Comparison of ENCODE assay signal across 1 cellular context in the genomic region with DNA sequence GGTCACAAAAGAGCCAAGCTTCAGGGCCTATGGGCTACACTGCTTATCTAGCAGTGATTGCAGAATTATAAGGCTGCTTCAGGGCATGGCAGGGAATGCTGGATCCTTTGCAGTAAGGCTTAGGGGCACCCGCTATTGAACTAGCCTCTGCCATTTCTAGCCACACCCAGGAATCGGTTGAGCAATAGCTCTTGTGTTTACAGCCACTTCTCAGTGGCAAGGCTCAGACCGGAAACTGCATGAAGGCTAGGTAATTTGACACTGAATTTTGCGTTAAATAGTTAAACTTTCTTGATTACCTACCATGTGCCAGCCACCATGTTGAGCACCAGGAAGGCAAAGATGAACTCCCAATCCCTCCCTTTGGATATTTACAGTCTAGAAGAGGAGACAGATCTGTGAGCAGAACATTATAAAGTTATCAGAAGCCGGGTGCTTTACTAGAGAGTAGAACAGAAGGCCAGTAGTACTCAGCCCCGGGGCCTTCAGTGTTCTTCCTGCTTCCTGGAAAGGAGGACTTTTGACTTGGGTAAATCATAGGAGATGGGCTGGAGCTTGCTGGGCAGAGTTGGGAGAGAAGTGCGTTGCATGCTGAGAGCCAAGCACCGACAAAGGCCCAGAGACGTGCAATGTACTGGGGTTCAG.
TF ChIP-seq lines count a peak whose summit lies in the region.

No MANE protein-coding gene starts in this region.

TF ChIP-seq in HepG2, 621 proteins besides CTCF, POLR2A, EP300 and RAD21 (continued from another document and continues in another):
- TF ChIP-seq, protein P1, sequence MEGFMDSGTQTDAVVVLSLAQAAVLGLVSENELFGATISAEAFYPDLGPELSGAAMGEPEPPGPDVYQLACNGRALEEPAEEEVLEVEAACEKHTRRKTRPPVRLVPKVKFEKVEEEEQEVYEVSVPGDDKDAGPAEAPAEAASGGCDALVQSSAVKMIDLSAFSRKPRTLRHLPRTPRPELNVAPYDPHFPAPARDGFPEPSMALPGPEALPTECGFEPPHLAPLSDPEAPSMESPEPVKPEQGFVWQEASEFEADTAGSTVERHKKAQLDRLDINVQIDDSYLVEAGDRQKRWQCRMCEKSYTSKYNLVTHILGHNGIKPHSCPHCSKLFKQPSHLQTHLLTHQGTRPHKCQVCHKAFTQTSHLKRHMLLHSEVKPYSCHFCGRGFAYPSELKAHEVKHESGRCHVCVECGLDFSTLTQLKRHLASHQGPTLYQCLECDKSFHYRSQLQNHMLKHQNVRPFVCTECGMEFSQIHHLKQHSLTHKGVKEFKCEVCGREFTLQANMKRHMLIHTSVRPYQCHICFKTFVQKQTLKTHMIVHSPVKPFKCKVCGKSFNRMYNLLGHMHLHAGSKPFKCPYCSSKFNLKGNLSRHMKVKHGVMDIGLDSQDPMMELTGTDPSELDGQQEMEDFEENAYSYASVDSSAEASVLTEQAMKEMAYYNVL (CRISPR knock-in tag; IDR thresholded peaks at IDR 0.05; ENCODE audit: borderline replicate concordance), result no peak; the same call in 1 of the 2 replicates
- TF ChIP-seq MAFF (IDR thresholded peaks at IDR 0.05; ENCODE audit: low read depth, low read length) (no peak), ZNF776 (CRISPR knock-in tag; IDR thresholded peaks at IDR 0.05) (no peak), ZSCAN25 (CRISPR knock-in tag; IDR thresholded peaks at IDR 0.05) (no peak), ZNF12 (CRISPR knock-in tag; IDR thresholded peaks at IDR 0.05) (peak; percentile 51; the same call in 1 of the 2 replicates), HHEX (CRISPR knock-in tag; IDR thresholded peaks at IDR 0.05) (no peak), SRSF1 (optimal IDR thresholded peaks at IDR 0.05; ENCODE audit: low read depth, low read length) (no peak), NFKBIZ (CRISPR knock-in tag; IDR thresholded peaks at IDR 0.05) (no peak), ZNF563 (CRISPR knock-in tag; IDR thresholded peaks at IDR 0.05) (no peak), ZNF841 (CRISPR knock-in tag; IDR thresholded peaks at IDR 0.05; ENCODE audit: borderline replicate concordance) (no peak), SRSF9 (IDR thresholded peaks at IDR 0.05; ENCODE audit: borderline replicate concordance, insufficient read depth, low read depth, low read length, poor library complexity, severe bottlenecking) (no peak), ZBTB7A (CRISPR knock-in tag; IDR thresholded peaks at IDR 0.05) (no peak), TFAP4 (IDR thresholded peaks at IDR 0.05; ENCODE audit: borderline replicate concordance, low read depth) (no peak), HNRNPUL1 (IDR thresholded peaks at IDR 0.05; ENCODE audit: low read depth, low read length) (no peak), KMT2A (CRISPR knock-in tag; IDR thresholded peaks at IDR 0.05) (no peak), ZNF124 (CRISPR knock-in tag; IDR thresholded peaks at IDR 0.05) (peak; percentile 76; the same call in 1 of the 2 replicates), NFE2L2 (IDR thresholded peaks at IDR 0.05; ENCODE audit: low read length) (no peak), ZNF496 (CRISPR knock-in tag; IDR thresholded peaks at IDR 0.05; ENCODE audit: insufficient replicate concordance) (no peak), ZNF569 (CRISPR knock-in tag; IDR thresholded peaks at IDR 0.05; ENCODE audit: borderline replicate concordance) (no peak), NCOA2 (CRISPR knock-in tag; IDR thresholded peaks at IDR 0.05) (peak; percentile 67), ZNF3 (CRISPR knock-in tag; IDR thresholded peaks at IDR 0.05) (no peak), RFXANK (CRISPR knock-in tag; IDR thresholded peaks at IDR 0.05) (no peak), ZNF331 (CRISPR knock-in tag; IDR thresholded peaks at IDR 0.05) (0 out of 2 replicates have a peak, but pooled peaks have one; percentile 25), IKZF4 (CRISPR knock-in tag; IDR thresholded peaks at IDR 0.05; ENCODE audit: borderline replicate concordance, low read depth, not compliant biosample characterization) (no peak), ZBTB1 (CRISPR knock-in tag; IDR thresholded peaks at IDR 0.05; ENCODE audit: borderline replicate concordance) (no peak), ZSCAN12 (CRISPR knock-in tag; IDR thresholded peaks at IDR 0.05) (no peak), ZNF282 (IDR thresholded peaks at IDR 0.05; ENCODE audit: partially characterized antibody) (no peak), REPIN1 (CRISPR knock-in tag; IDR thresholded peaks at IDR 0.05; ENCODE audit: borderline replicate concordance, low read depth) (0 out of 2 replicates have a peak, but pooled peaks have one; percentile 33), MXD4 (CRISPR knock-in tag; IDR thresholded peaks at IDR 0.05) (no peak), SRF (IDR thresholded peaks at IDR 0.05; ENCODE audit: low read depth, low read length) (no peak), ZMYM4 (CRISPR knock-in tag; IDR thresholded peaks at IDR 0.05) (peak; percentile 91), ZNF317 (CRISPR knock-in tag; IDR thresholded peaks at IDR 0.05) (no peak), ZSCAN5A (CRISPR knock-in tag; IDR thresholded peaks at IDR 0.05; ENCODE audit: borderline replicate concordance) (no peak), ZNF619 (CRISPR knock-in tag; IDR thresholded peaks at IDR 0.05) (no peak), RORA (CRISPR knock-in tag; IDR thresholded peaks at IDR 0.05) (peak; percentile 63; the same call in 1 of the 2 replicates), ZNF629 (CRISPR knock-in tag; conservative IDR thresholded peaks at IDR 0.05) (no peak), ATF1 (CRISPR knock-in tag; IDR thresholded peaks at IDR 0.05) (no peak), TOPORS (CRISPR knock-in tag; IDR thresholded peaks at IDR 0.05) (no peak), ZNF75D (CRISPR knock-in tag; IDR thresholded peaks at IDR 0.05; ENCODE audit: borderline replicate concordance) (no peak), ZNF720 (CRISPR knock-in tag; IDR thresholded peaks at IDR 0.05) (no peak)
- TF ChIP-seq, protein P2, sequence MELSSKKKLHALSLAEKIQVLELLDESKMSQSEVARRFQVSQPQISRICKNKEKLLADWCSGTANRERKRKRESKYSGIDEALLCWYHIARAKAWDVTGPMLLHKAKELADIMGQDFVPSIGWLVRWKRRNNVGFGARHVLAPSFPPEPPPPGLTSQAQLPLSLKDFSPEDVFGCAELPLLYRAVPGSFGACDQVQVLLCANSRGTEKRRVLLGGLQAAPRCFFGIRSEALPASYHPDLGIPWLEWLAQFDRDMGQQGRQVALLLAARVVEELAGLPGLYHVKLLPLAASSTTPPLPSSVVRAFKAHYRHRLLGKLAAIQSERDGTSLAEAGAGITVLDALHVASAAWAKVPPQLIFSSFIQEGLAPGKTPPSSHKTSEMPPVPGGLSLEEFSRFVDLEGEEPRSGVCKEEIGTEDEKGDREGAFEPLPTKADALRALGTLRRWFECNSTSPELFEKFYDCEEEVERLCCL (CRISPR knock-in tag; IDR thresholded peaks at IDR 0.05; ENCODE audit: borderline replicate concordance), result no peak
- TF ChIP-seq, protein P3, sequence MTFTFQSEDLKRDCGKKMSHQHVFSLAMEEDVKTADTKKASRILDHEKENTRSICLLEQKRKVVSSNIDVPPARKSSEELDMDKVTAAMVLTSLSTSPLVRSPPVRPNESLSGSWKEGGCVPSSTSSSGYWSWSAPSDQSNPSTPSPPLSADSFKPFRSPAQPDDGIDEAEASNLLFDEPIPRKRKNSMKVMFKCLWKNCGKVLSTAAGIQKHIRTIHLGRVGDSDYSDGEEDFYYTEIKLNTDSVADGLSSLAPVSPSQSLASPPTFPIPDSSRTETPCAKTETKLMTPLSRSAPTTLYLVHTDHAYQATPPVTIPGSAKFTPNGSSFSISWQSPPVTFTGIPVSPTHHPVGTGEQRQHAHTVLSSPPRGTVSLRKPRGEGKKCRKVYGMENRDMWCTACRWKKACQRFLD (CRISPR knock-in tag; IDR thresholded peaks at IDR 0.05; ENCODE audit: borderline replicate concordance), result no peak
- TF ChIP-seq, protein P4, sequence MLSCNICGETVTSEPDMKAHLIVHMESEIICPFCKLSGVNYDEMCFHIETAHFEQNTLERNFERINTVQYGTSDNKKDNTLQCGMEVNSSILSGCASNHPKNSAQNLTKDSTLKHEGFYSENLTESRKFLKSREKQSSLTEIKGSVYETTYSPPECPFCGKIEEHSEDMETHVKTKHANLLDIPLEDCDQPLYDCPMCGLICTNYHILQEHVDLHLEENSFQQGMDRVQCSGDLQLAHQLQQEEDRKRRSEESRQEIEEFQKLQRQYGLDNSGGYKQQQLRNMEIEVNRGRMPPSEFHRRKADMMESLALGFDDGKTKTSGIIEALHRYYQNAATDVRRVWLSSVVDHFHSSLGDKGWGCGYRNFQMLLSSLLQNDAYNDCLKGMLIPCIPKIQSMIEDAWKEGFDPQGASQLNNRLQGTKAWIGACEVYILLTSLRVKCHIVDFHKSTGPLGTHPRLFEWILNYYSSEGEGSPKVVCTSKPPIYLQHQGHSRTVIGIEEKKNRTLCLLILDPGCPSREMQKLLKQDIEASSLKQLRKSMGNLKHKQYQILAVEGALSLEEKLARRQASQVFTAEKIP (CRISPR knock-in tag; IDR thresholded peaks at IDR 0.05; ENCODE audit: borderline replicate concordance), result no peak
- TF ChIP-seq, protein P5, sequence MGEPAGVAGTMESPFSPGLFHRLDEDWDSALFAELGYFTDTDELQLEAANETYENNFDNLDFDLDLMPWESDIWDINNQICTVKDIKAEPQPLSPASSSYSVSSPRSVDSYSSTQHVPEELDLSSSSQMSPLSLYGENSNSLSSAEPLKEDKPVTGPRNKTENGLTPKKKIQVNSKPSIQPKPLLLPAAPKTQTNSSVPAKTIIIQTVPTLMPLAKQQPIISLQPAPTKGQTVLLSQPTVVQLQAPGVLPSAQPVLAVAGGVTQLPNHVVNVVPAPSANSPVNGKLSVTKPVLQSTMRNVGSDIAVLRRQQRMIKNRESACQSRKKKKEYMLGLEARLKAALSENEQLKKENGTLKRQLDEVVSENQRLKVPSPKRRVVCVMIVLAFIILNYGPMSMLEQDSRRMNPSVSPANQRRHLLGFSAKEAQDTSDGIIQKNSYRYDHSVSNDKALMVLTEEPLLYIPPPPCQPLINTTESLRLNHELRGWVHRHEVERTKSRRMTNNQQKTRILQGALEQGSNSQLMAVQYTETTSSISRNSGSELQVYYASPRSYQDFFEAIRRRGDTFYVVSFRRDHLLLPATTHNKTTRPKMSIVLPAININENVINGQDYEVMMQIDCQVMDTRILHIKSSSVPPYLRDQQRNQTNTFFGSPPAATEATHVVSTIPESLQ (CRISPR knock-in tag; conservative IDR thresholded peaks at IDR 0.05), result 0 out of 2 replicates have a peak, but pooled peaks have one; percentile 34
- TF ChIP-seq, protein P6, sequence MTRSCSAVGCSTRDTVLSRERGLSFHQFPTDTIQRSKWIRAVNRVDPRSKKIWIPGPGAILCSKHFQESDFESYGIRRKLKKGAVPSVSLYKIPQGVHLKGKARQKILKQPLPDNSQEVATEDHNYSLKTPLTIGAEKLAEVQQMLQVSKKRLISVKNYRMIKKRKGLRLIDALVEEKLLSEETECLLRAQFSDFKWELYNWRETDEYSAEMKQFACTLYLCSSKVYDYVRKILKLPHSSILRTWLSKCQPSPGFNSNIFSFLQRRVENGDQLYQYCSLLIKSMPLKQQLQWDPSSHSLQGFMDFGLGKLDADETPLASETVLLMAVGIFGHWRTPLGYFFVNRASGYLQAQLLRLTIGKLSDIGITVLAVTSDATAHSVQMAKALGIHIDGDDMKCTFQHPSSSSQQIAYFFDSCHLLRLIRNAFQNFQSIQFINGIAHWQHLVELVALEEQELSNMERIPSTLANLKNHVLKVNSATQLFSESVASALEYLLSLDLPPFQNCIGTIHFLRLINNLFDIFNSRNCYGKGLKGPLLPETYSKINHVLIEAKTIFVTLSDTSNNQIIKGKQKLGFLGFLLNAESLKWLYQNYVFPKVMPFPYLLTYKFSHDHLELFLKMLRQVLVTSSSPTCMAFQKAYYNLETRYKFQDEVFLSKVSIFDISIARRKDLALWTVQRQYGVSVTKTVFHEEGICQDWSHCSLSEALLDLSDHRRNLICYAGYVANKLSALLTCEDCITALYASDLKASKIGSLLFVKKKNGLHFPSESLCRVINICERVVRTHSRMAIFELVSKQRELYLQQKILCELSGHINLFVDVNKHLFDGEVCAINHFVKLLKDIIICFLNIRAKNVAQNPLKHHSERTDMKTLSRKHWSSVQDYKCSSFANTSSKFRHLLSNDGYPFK (CRISPR knock-in tag; IDR thresholded peaks at IDR 0.05; ENCODE audit: borderline replicate concordance), result peak; percentile 36; the same call in 1 of the 2 replicates
- TF ChIP-seq, protein P7, sequence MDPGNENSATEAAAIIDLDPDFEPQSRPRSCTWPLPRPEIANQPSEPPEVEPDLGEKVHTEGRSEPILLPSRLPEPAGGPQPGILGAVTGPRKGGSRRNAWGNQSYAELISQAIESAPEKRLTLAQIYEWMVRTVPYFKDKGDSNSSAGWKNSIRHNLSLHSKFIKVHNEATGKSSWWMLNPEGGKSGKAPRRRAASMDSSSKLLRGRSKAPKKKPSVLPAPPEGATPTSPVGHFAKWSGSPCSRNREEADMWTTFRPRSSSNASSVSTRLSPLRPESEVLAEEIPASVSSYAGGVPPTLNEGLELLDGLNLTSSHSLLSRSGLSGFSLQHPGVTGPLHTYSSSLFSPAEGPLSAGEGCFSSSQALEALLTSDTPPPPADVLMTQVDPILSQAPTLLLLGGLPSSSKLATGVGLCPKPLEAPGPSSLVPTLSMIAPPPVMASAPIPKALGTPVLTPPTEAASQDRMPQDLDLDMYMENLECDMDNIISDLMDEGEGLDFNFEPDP (CRISPR knock-in tag; conservative IDR thresholded peaks at IDR 0.05), result 0 out of 2 replicates have a peak, but pooled peaks have one; percentile 35
- TF ChIP-seq, protein P8, sequence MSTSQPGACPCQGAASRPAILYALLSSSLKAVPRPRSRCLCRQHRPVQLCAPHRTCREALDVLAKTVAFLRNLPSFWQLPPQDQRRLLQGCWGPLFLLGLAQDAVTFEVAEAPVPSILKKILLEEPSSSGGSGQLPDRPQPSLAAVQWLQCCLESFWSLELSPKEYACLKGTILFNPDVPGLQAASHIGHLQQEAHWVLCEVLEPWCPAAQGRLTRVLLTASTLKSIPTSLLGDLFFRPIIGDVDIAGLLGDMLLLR (CRISPR knock-in tag; IDR thresholded peaks at IDR 0.05), result no peak
- TF ChIP-seq, protein P9, sequence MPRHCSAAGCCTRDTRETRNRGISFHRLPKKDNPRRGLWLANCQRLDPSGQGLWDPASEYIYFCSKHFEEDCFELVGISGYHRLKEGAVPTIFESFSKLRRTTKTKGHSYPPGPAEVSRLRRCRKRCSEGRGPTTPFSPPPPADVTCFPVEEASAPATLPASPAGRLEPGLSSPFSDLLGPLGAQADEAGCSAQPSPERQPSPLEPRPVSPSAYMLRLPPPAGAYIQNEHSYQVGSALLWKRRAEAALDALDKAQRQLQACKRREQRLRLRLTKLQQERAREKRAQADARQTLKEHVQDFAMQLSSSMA (CRISPR knock-in tag; IDR thresholded peaks at IDR 0.05), result no peak; the same call in 1 of the 2 replicates
